In genomic region chr9:76687861-76688374, GRCh38 we compare ENCODE assay signal across 9 cellular contexts.
DNase-seq lines count a peak whose midpoint lies in the region; ATAC-seq and TF ChIP-seq lines count a peak whose summit lies in the region.
"Had no signal": no experiment of that assay in that cellular context is flagged by ENCODE, and none has a peak within 500 bp of the region (broad histone marks: within the 10 kb centered on the region; RNA-seq: fewer than 3 reads in every experiment).

No MANE protein-coding gene starts in this region.

- peak overlapping the region; percentile 73 for H3K4me2 ChIP-seq in osteoblast (ENCODE audit: insufficient read depth, low read length)

- no peaks in the 10 kb centered on the region for H4K20me1 ChIP-seq in osteoblast (ENCODE audit: insufficient read depth, low read length)

- no peaks in the 10 kb centered on the region for H3K9me3 ChIP-seq in osteoblast (ENCODE audit: low read depth, low read length)

- H3K4me1 ChIP-seq in osteoblast (ENCODE audit: insufficient read depth, low read length): peaks cover 29% of the 10 kb centered on the region

- DNase-seq in ELR (ENCODE audit: low read depth) (peak; percentile 85), M059J (ENCODE audit: low read depth) (peak; percentile 99), dermis blood vessel endothelial cell (peak; percentile 93), osteoblast (ENCODE audit: insufficient read length, low spot score, missing footprints) (peak; percentile 89), C1 segment of cervical spinal cord (lab: John Stamatoyannopoulos, UW) (no peak)
- DNase-seq: activated B cell treated with CpG ODN at 0.5 μM for 24 hours had no signal

- no peaks in the 10 kb centered on the region for H3K36me3 ChIP-seq in osteoblast (ENCODE audit: insufficient read depth, low read length)

- TF ChIP-seq CTCF in osteoblast (IDR thresholded peaks at IDR 0.05; ENCODE audit: extremely low read depth, low read depth, low read length): no peak

- ATAC-seq in GM18858 (IDR thresholded peaks at IDR 0.05; ENCODE audit: unreplicated experiment) (no peak), GM19455 (IDR thresholded peaks at IDR 0.05; ENCODE audit: unreplicated experiment) (no peak), HG03432 (IDR thresholded peaks at IDR 0.05; ENCODE audit: unreplicated experiment) (no peak)

- no peaks in the 10 kb centered on the region for H3K27me3 ChIP-seq in osteoblast (ENCODE audit: insufficient read depth, low read length)

- no peaks in the 10 kb centered on the region for H3K79me2 ChIP-seq in osteoblast (ENCODE audit: insufficient read depth, low read length)

- H3K27ac ChIP-seq in osteoblast (ENCODE audit: low read depth, low read length): peak overlapping the region; percentile 94

- H2AFZ ChIP-seq in osteoblast (ENCODE audit: low read length): peak overlapping the region; percentile 20

- H3K4me3 ChIP-seq in osteoblast (ENCODE audit: insufficient read depth, low read length): peak overlapping the region; percentile 5

Comparison
In these comparisons a context has a peak if more than half of its experiments do, and no peak if none do; other contexts are left out.
1. DNase-seq: peak in ELR (single experiment), M059J (single experiment), dermis blood vessel endothelial cell (single experiment) and osteoblast (single experiment); none in C1 segment of cervical spinal cord (0 of 14).